In the genomic region with DNA sequence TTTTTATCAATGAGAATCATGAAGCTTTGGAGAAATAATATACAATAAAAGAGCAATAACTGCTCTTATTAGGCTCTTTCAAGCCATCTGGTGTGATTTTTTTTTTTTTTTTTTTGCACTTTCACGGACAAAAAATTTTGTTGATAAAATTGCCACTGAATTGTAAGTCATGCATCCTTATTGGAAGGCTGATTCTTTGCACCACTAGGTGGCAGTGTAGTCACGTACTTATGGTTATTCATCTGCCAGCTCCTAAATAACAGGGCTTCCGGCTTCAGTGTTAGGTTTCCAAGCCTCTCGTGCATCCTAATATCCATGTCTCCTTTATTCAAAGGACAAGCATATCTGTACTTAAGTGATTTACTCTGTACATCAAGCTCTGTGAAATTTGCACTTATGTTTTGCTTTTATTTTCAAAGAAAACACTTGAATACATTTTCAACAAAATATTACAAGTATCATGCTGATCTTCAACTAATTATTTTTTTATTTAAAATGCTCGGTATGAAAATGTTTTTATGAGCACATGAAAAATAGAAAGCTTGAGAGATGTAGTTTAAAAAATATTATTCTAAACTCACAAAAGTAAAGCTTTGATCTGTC, we compare ENCODE assay signal across 8 cellular contexts.
DNase-seq lines count a peak whose midpoint lies in the region; ATAC-seq, FAIRE-seq and TF ChIP-seq lines count a peak whose summit lies in the region.

No MANE protein-coding gene starts in this region.

- no peak overlapping the region for H3K23ac ChIP-seq in mesenchymal stem cell (ENCODE audit: low read length in 2 of 2)

- no peak overlapping the region for H2BK12ac ChIP-seq in mesenchymal stem cell (ENCODE audit: low read length in 2 of 2)

- DNase-seq in COR-L47 (lab: John Stamatoyannopoulos, UW) = peak; percentile 92
- peak; percentile 16 for DNase-seq in GM19239 (ENCODE audit: insufficient read length, low spot score)
- DNase-seq in NCI-H2171 (lab: John Stamatoyannopoulos, UW) = peak; percentile 17
- peak; percentile 85 for DNase-seq in WERI-Rb-1
- DNase-seq in effector CD8-positive, alpha-beta T cell (lab: John Stamatoyannopoulos, UW) = peak; percentile 22
- DNase-seq in mesenchymal stem cell = peak; percentile 81
- peak; percentile 66 for DNase-seq in stomach

- FAIRE-seq in GM19239 (lab: Jason Lieb, UNC) = peak; percentile 59

- no peak overlapping the region for H4K91ac ChIP-seq in mesenchymal stem cell (ENCODE audit: low read length)

- intact Hi-C loops in stomach (cut with DNase I; ENCODE audit: low total_unique reads) = no loop called here

- TF ChIP-seq EP300 in stomach (IDR thresholded peaks at IDR 0.05) = no peak

- peak; percentile 73 for TF ChIP-seq CTCF in WERI-Rb-1 (IDR thresholded peaks at IDR 0.05; ENCODE audit: low read depth, low read length)
- peak in 5 of 7 experiments; percentile 15 to 68 (median 55) for TF ChIP-seq CTCF in stomach (IDR thresholded peaks at IDR 0.05)

- no peak overlapping the region for H2BK15ac ChIP-seq in mesenchymal stem cell (ENCODE audit: low read depth, poor library complexity, severe bottlenecking)

- peak; percentile 86 for ATAC-seq in HG03175 (IDR thresholded peaks at IDR 0.05; ENCODE audit: unreplicated experiment)

- no peaks in the 10 kb centered on the region for H3K27me3 ChIP-seq in WERI-Rb-1 (ENCODE audit: insufficient read depth, low read depth, severe bottlenecking)
- H3K27me3 ChIP-seq in mesenchymal stem cell (ENCODE audit: control insufficient read depth in 1 of 2, insufficient read depth in 1 of 2, low read length in 2 of 2) = no peaks in the 10 kb centered on the region
- no peaks in the 10 kb centered on the region for H3K27me3 ChIP-seq in stomach

- no peak overlapping the region for H3K27ac ChIP-seq in WERI-Rb-1
- H3K27ac ChIP-seq in mesenchymal stem cell (ENCODE audit: low read length, poor library complexity, severe bottlenecking) = no peak overlapping the region
- H3K27ac ChIP-seq in stomach = no peak overlapping the region

- H2BK5ac ChIP-seq in mesenchymal stem cell (ENCODE audit: low read depth, low read length, poor library complexity, severe bottlenecking) = no peak overlapping the region

- no peak overlapping the region for H3K4ac ChIP-seq in mesenchymal stem cell (ENCODE audit: low read depth in 1 of 2, low read length in 2 of 2)

- H4K8ac ChIP-seq in mesenchymal stem cell (ENCODE audit: low read length) = no peak overlapping the region

- no peak overlapping the region for H2BK120ac ChIP-seq in mesenchymal stem cell (ENCODE audit: low read depth, low read length)

- WGBS in mesenchymal stem cell = 0% methylated on average over 3 of the region's 5 CpGs
- 12 to 15% (median 13%) methylated on average over 5 of the region's 5 CpGs for WGBS in stomach, 5 donors

- no peak overlapping the region; the same call in 1 of the 2 replicates for H3K4me3 ChIP-seq in WERI-Rb-1 (ENCODE audit: low read depth, low read length)
- no peak overlapping the region for H3K4me3 ChIP-seq in mesenchymal stem cell (ENCODE audit: insufficient read depth in 1 of 2, low read depth in 1 of 2, low read length in 2 of 2)
- no peak overlapping the region for H3K4me3 ChIP-seq in stomach

- H3K9ac ChIP-seq in mesenchymal stem cell (ENCODE audit: low read length) = peak overlapping the region; percentile 21

- H3K9me3 ChIP-seq in WERI-Rb-1 (ENCODE audit: severe bottlenecking) (no peaks in the 10 kb centered on the region), mesenchymal stem cell (ENCODE audit: control insufficient read depth, low read length) (no peaks in the 10 kb centered on the region), stomach (no peaks in the 10 kb centered on the region)

- H3K18ac ChIP-seq in mesenchymal stem cell (ENCODE audit: low read depth in 1 of 2, low read length in 2 of 2) = no peak overlapping the region

- H3K36me3 ChIP-seq in WERI-Rb-1 (no peaks in the 10 kb centered on the region), mesenchymal stem cell (ENCODE audit: control insufficient read depth in 1 of 2, insufficient read depth in 2 of 2, low read depth in 1 of 2, low read length in 2 of 2) (no peaks in the 10 kb centered on the region), stomach (no peaks in the 10 kb centered on the region)

- no peak overlapping the region for H2AFZ ChIP-seq in mesenchymal stem cell (ENCODE audit: low read depth, low read length)

- no peak overlapping the region for H2AK5ac ChIP-seq in mesenchymal stem cell (ENCODE audit: low read length, severe bottlenecking)

- H3K79me1 ChIP-seq in mesenchymal stem cell (replicated peaks; ENCODE audit: low read length, poor library complexity, severe bottlenecking) = no peaks in the 10 kb centered on the region

- no peak overlapping the region for H3K14ac ChIP-seq in mesenchymal stem cell (ENCODE audit: low read length in 2 of 2)

- no peak for TF ChIP-seq POLR2A in stomach (IDR thresholded peaks at IDR 0.05)

- H3K4me2 ChIP-seq in mesenchymal stem cell (ENCODE audit: low read length, poor library complexity, severe bottlenecking) = no peak overlapping the region

- H3K4me1 ChIP-seq in mesenchymal stem cell (ENCODE audit: control insufficient read depth, insufficient read depth, low read depth, low read length) = peaks cover 5% of the 10 kb centered on the region
- H3K4me1 ChIP-seq in stomach = peaks cover 0 to 10% (median 0%) of the 10 kb centered on the region in 4 donors

Comparison
In these comparisons a context has a peak if more than half of its experiments do, and no peak if none do; other contexts are left out.
1. DNase-seq: peak in every context shown above with its lines; median percentile 92 in COR-L47; 85 in WERI-Rb-1; 81 in mesenchymal stem cell; 66 in stomach; 22 in effector CD8-positive, alpha-beta T cell; 17 in NCI-H2171; 16 in GM19239.